15 cellular contexts compared by ENCODE assay signal in genomic region chr6:141321486-141322347, GRCh38.
DNase-seq lines count a peak whose midpoint lies in the region; FAIRE-seq and TF ChIP-seq lines count a peak whose summit lies in the region.
"Had no signal": no experiment of that assay in that cellular context is flagged by ENCODE, and none has a peak within 500 bp of the region (broad histone marks: within the 10 kb centered on the region; RNA-seq: fewer than 3 reads in every experiment).

No MANE protein-coding gene starts in this region.

- H2BK15ac ChIP-seq in neuronal stem cell (ENCODE audit: low read length) = no peak overlapping the region

- DNase-seq in DMS79 (lab: John Stamatoyannopoulos, UW) (peak; percentile 9), OCI-M1 (lab: John Stamatoyannopoulos, UW) (peak; percentile 84), endothelial cell of umbilical vein (ENCODE audit: low read depth, low spot score) (no peak), neuronal stem cell (ENCODE audit: low spot score) (no peak), frontal cortex (ENCODE audit: low spot score in 2 of 2) (no peak), SIG-M5 treated with dmso at 0.1 percent for 504 hours (lab: John Stamatoyannopoulos, UW; ENCODE audit: unreplicated experiment) (no peak), A172 (ENCODE audit: low spot score) (no peak), SK-N-DZ (ENCODE audit: low spot score) (no peak)
- DNase-seq: activated CD4-positive, alpha-beta T cell treated with anti-CD3 and anti-CD28 coated beads, Interleukin-2, amount 10 ng/mL, durations not matched to agents 24 days and 14 days; CD4-positive, CD25-positive, alpha-beta regulatory T cell; colonic mucosa; NCI-H748 treated with DMSO at 0.1 percent for 48 hours; ovary; stimulated activated naive CD4-positive, alpha-beta T cell had no signal

- no peak overlapping the region for H3K18ac ChIP-seq in neuronal stem cell (ENCODE audit: low read length)

- no peaks in the 10 kb centered on the region for H4K20me1 ChIP-seq in endothelial cell of umbilical vein (replicated peaks; ENCODE audit: control insufficient read depth, extremely low read depth, insufficient read depth, low read length)

- no peak overlapping the region for H2BK12ac ChIP-seq in neuronal stem cell (ENCODE audit: low read length)

- H3K79me1 ChIP-seq in neuronal stem cell (ENCODE audit: low read depth, low read length) = no peaks in the 10 kb centered on the region

- WGBS in neuronal stem cell (ENCODE audit: extremely low coverage in 2 of 2, insufficient read length in 2 of 2, insufficient replicate concordance in 1 of 2), 2 donors = no CpG with 5 or more reads among the region's 5 CpGs

- H3K9me1 ChIP-seq in endothelial cell of umbilical vein (replicated peaks; ENCODE audit: control insufficient read depth, extremely low read depth, insufficient read depth, low read length) = no peaks in the 10 kb centered on the region

- no peaks in the 10 kb centered on the region for H3K36me3 ChIP-seq in endothelial cell of umbilical vein (ENCODE audit: control insufficient read depth in 2 of 2, extremely low read depth in 1 of 2, insufficient read depth in 2 of 2, low read length in 2 of 2)
- H3K36me3 ChIP-seq in neuronal stem cell (replicated peaks in 1 of 2; ENCODE audit: control insufficient read depth in 2 of 2, insufficient read depth in 2 of 2, low read length in 2 of 2) = no peaks in the 10 kb centered on the region
- H3K36me3 ChIP-seq: colonic mucosa, gastroesophageal sphincter, ovary had no signal

- no peak overlapping the region for H3K27ac ChIP-seq in endothelial cell of umbilical vein (ENCODE audit: insufficient read depth, low read depth, low read length)
- H3K27ac ChIP-seq in neuronal stem cell (replicated peaks; ENCODE audit: low read length) = no peak overlapping the region
- H3K27ac ChIP-seq: colonic mucosa, gastroesophageal sphincter, ovary had no signal

- POLR2A ChIA-PET in endothelial cell of umbilical vein (lab: Charles Lee) = no interaction called here

- no peak overlapping the region for H3K4me2 ChIP-seq in endothelial cell of umbilical vein (ENCODE audit: insufficient read depth, low read length)
- no peak overlapping the region for H3K4me2 ChIP-seq in neuronal stem cell (ENCODE audit: insufficient read depth, low read length, poor library complexity, severe bottlenecking)

- H2AFZ ChIP-seq in endothelial cell of umbilical vein (ENCODE audit: low read depth, low read length) = peak overlapping the region; percentile 54
- H2AFZ ChIP-seq in neuronal stem cell (ENCODE audit: low read length) = peak overlapping the region; percentile 48

- peaks cover under 1% of the 10 kb centered on the region for H3K4me1 ChIP-seq in endothelial cell of umbilical vein (ENCODE audit: control insufficient read depth, extremely low read depth, insufficient read depth, low read length)
- H3K4me1 ChIP-seq in neuronal stem cell (ENCODE audit: control insufficient read depth in 2 of 2, insufficient read depth in 1 of 2, low read depth in 1 of 2, low read length in 2 of 2) = no peaks in the 10 kb centered on the region
- H3K4me1 ChIP-seq: colonic mucosa, gastroesophageal sphincter had no signal

- TF ChIP-seq POLR2A in endothelial cell of umbilical vein (IDR thresholded peaks at IDR 0.05; ENCODE audit: low read depth, low read length) = no peak

- dilution Hi-C loops in endothelial cell of umbilical vein (cut with MboI; ENCODE audit: extremely low pct_ligation_motif_present, low sequenced_read_pairs) = no loop called here

- no peak overlapping the region for H3K14ac ChIP-seq in neuronal stem cell (ENCODE audit: low read length)

- H3K79me2 ChIP-seq in endothelial cell of umbilical vein (ENCODE audit: control insufficient read depth, insufficient read depth, low read length) = no peaks in the 10 kb centered on the region

- no peak overlapping the region for H4K91ac ChIP-seq in neuronal stem cell (ENCODE audit: low read depth, low read length, poor library complexity)

- FAIRE-seq in endothelial cell of umbilical vein (lab: Jason Lieb, UNC) (no peak), frontal cortex (lab: Jason Lieb, UNC) (no peak)

- no peak overlapping the region for H2BK120ac ChIP-seq in neuronal stem cell (ENCODE audit: low read depth, low read length)

- H4K8ac ChIP-seq in neuronal stem cell (ENCODE audit: low read depth, low read length) = no peak overlapping the region

- H3K4me3 ChIP-seq in endothelial cell of umbilical vein (replicated peaks in 1 of 3; ENCODE audit: insufficient read depth in 1 of 3, low read depth in 1 of 3, low read length in 3 of 3) (no peak overlapping the region), neuronal stem cell (ENCODE audit: low read length in 2 of 2) (no peak overlapping the region)
- H3K4me3 ChIP-seq: colonic mucosa, gastroesophageal sphincter, ovary had no signal

- TF ChIP-seq CTCF in endothelial cell of umbilical vein (IDR thresholded peaks at IDR 0.05; ENCODE audit: extremely low read depth in 1 of 2, insufficient read depth in 1 of 2, low read depth in 1 of 2, low read length in 2 of 2) = no peak

- no peak overlapping the region for H2AK5ac ChIP-seq in neuronal stem cell (ENCODE audit: low read depth, low read length)

- no peak overlapping the region for H3K23ac ChIP-seq in neuronal stem cell (ENCODE audit: low read depth, low read length, poor library complexity)

- H3K9me3 ChIP-seq in endothelial cell of umbilical vein (replicated peaks; ENCODE audit: control insufficient read depth, insufficient read depth, low read length) = no peaks in the 10 kb centered on the region
- no peaks in the 10 kb centered on the region for H3K9me3 ChIP-seq in neuronal stem cell (replicated peaks in 1 of 2; ENCODE audit: control insufficient read depth in 2 of 2, insufficient read depth in 1 of 2, low read depth in 1 of 2, low read length in 2 of 2)
- H3K9me3 ChIP-seq: colonic mucosa, ovary had no signal

- no peak overlapping the region for H3K4ac ChIP-seq in neuronal stem cell (ENCODE audit: low read length)

- CTCF ChIA-PET in endothelial cell of umbilical vein (lab: Charles Lee) = interaction anchor here (1.3 kb wide), 1 partner anchor 39 kb away, joined by 3 read pairs; no protein-coding TSS in a partner anchor

- no peaks in the 10 kb centered on the region for H3K27me3 ChIP-seq in endothelial cell of umbilical vein (ENCODE audit: control insufficient read depth in 2 of 2, insufficient read depth in 2 of 2, low read length in 2 of 2)
- H3K27me3 ChIP-seq in neuronal stem cell (ENCODE audit: control insufficient read depth in 3 of 3, insufficient read depth in 3 of 3, low read depth in 1 of 3, low read length in 3 of 3) = no peaks in the 10 kb centered on the region
- H3K27me3 ChIP-seq: colonic mucosa, gastroesophageal sphincter, ovary had no signal

- H3K9ac ChIP-seq in endothelial cell of umbilical vein (replicated peaks; ENCODE audit: extremely low read depth, insufficient read depth, low read length) = no peak overlapping the region
- H3K9ac ChIP-seq in neuronal stem cell (ENCODE audit: low read depth, low read length, poor library complexity) = no peak overlapping the region

- intact Hi-C loops in endothelial cell of umbilical vein (cut with micrococcal nuclease) = loop anchor here (10.0 kb wide), 1 partner anchor 1947 kb away; the partner anchor contains the start of gene CITED2

- BruUV-seq in endothelial cell of umbilical vein (replicated peaks; lab: Mats Ljungman, UMichigan) = no TSS peak

- no peak overlapping the region for H2BK5ac ChIP-seq in neuronal stem cell (ENCODE audit: low read length)

TF ChIP-seq in endothelial cell of umbilical vein, 7 proteins besides CTCF, POLR2A, EP300 and RAD21:
- TF ChIP-seq EZH2 (IDR thresholded peaks at IDR 0.05; ENCODE audit: borderline replicate concordance, low read depth, low read length, severe bottlenecking) (no peak), MAX (IDR thresholded peaks at IDR 0.05; ENCODE audit: insufficient read depth, insufficient read length) (no peak), MYC (IDR thresholded peaks at IDR 0.05; ENCODE audit: low read depth, low read length) (no peak), JUN (IDR thresholded peaks at IDR 0.05; ENCODE audit: borderline replicate concordance, insufficient read depth, insufficient read length, low read depth) (no peak), POLR2AphosphoS5 (IDR thresholded peaks at IDR 0.05; ENCODE audit: insufficient read depth, low read depth, low read length) (no peak), GATA2 (IDR thresholded peaks at IDR 0.05; ENCODE audit: insufficient read depth, insufficient read length, low read depth, low read length) (no peak)

Comparison
In these comparisons a context has a peak if more than half of its experiments do, and no peak if none do; other contexts are left out.
1. DNase-seq: peak in DMS79 (single experiment) and OCI-M1 (single experiment); none in endothelial cell of umbilical vein (single experiment), neuronal stem cell (single experiment), frontal cortex (0 of 2), SIG-M5 treated with dmso at 0.1 percent for 504 hours (single experiment), A172 (single experiment) and SK-N-DZ (single experiment).